1 cellular context compared by ENCODE assay signal in genomic region chr14:21024668-21025373, GRCh38.
TF ChIP-seq lines count a peak whose summit lies in the region.

TSS of gene NDRG2 (minus strand) at chr14:21025061. CDS start at chr14:21023315, 1,746 bp downstream.

TF ChIP-seq in HepG2, 621 proteins besides CTCF, POLR2A, EP300 and RAD21 (continued from another document and continues in another):
- TF ChIP-seq ARID5B (CRISPR knock-in tag; IDR thresholded peaks at IDR 0.05): peak; percentile 56
- TF ChIP-seq ZNF549 (CRISPR knock-in tag; IDR thresholded peaks at IDR 0.05): no peak
- peak; percentile 83 for TF ChIP-seq SNAI1 (CRISPR knock-in tag; IDR thresholded peaks at IDR 0.05; ENCODE audit: borderline replicate concordance)
- TF ChIP-seq SP140L (CRISPR knock-in tag; IDR thresholded peaks at IDR 0.05; ENCODE audit: borderline replicate concordance): no peak
- no peak; the same call in 1 of the 2 replicates for TF ChIP-seq SKIL (CRISPR knock-in tag; IDR thresholded peaks at IDR 0.05; ENCODE audit: borderline replicate concordance)
- TF ChIP-seq SOX6 (IDR thresholded peaks at IDR 0.05): no peak
- peak; percentile 53 for TF ChIP-seq SOX6 (CRISPR knock-in tag; IDR thresholded peaks at IDR 0.05)
- peak; percentile 78 for TF ChIP-seq MED1 (CRISPR knock-in tag; IDR thresholded peaks at IDR 0.05)
- 0 out of 2 replicates have a peak, but pooled peaks have one; percentile 32 for TF ChIP-seq ZNF124 (CRISPR knock-in tag; IDR thresholded peaks at IDR 0.05)
- peak; percentile 95 for TF ChIP-seq HNRNPK (IDR thresholded peaks at IDR 0.05; ENCODE audit: low read depth, low read length, poor library complexity, severe bottlenecking)
- peak; percentile 14; the same call in 1 of the 2 replicates for TF ChIP-seq ETV6 (CRISPR knock-in tag; conservative IDR thresholded peaks at IDR 0.05)
- no peak for TF ChIP-seq PLRG1 (conservative IDR thresholded peaks at IDR 0.05)
- peak; percentile 64; the same call in 1 of the 2 replicates for TF ChIP-seq ZNF280D (CRISPR knock-in tag; IDR thresholded peaks at IDR 0.05)
- TF ChIP-seq ATF7 (IDR thresholded peaks at IDR 0.05): no peak
- no peak for TF ChIP-seq ATF7 (CRISPR knock-in tag; IDR thresholded peaks at IDR 0.05)
- TF ChIP-seq ZBTB8A (CRISPR knock-in tag; IDR thresholded peaks at IDR 0.05; ENCODE audit: borderline replicate concordance, low read depth): no peak
- TF ChIP-seq THAP7 (CRISPR knock-in tag; IDR thresholded peaks at IDR 0.05): peak; percentile 90
- peak; percentile 78; the same call in 1 of the 2 replicates for TF ChIP-seq ZNF768 (CRISPR knock-in tag; IDR thresholded peaks at IDR 0.05)
- peak; percentile 61; the same call in 1 of the 2 replicates for TF ChIP-seq NFKB2 (CRISPR knock-in tag; IDR thresholded peaks at IDR 0.05; ENCODE audit: borderline replicate concordance)
- no peak for TF ChIP-seq ZNF260 (CRISPR knock-in tag; IDR thresholded peaks at IDR 0.05; ENCODE audit: borderline replicate concordance, low read depth)
- peak; percentile 89 for TF ChIP-seq ZNF652 (CRISPR knock-in tag; IDR thresholded peaks at IDR 0.05; ENCODE audit: borderline replicate concordance, low read depth)
- TF ChIP-seq ZNF747 (CRISPR knock-in tag; IDR thresholded peaks at IDR 0.05; ENCODE audit: borderline replicate concordance): 0 out of 2 replicates have a peak, but pooled peaks have one; percentile 85
- TF ChIP-seq ZNF431 (CRISPR knock-in tag; IDR thresholded peaks at IDR 0.05; ENCODE audit: borderline replicate concordance, low read depth): no peak; the same call in 1 of the 2 replicates
- 0 out of 2 replicates have a peak, but pooled peaks have one; percentile 48 for TF ChIP-seq ZFP36L1 (CRISPR knock-in tag; IDR thresholded peaks at IDR 0.05)
- no peak for TF ChIP-seq GTF2F1 (IDR thresholded peaks at IDR 0.05; ENCODE audit: low read length)
- TF ChIP-seq ARNTL (CRISPR knock-in tag; IDR thresholded peaks at IDR 0.05): no peak
- TF ChIP-seq IKZF4 (CRISPR knock-in tag; IDR thresholded peaks at IDR 0.05; ENCODE audit: borderline replicate concordance, low read depth, not compliant biosample characterization): no peak
- peak; percentile 81; the same call in 1 of the 2 replicates for TF ChIP-seq GABPB1 (CRISPR knock-in tag; IDR thresholded peaks at IDR 0.05)
- 0 out of 2 replicates have a peak, but pooled peaks have one; percentile 12 for TF ChIP-seq TGIF2 (CRISPR knock-in tag; IDR thresholded peaks at IDR 0.05)
- TF ChIP-seq TEAD2 (CRISPR knock-in tag; IDR thresholded peaks at IDR 0.05): no peak
- peak; percentile 54 for TF ChIP-seq MED8 (CRISPR knock-in tag; IDR thresholded peaks at IDR 0.05; ENCODE audit: insufficient replicate concordance)
- TF ChIP-seq IRF1 (CRISPR knock-in tag; IDR thresholded peaks at IDR 0.05; ENCODE audit: low read depth): no peak; the same call in 1 of the 2 replicates
- 0 out of 2 replicates have a peak, but pooled peaks have one; percentile 7 for TF ChIP-seq ZNF609 (CRISPR knock-in tag; IDR thresholded peaks at IDR 0.05; ENCODE audit: borderline replicate concordance)
- no peak; the same call in 1 of the 2 replicates for TF ChIP-seq LBX2 (CRISPR knock-in tag; IDR thresholded peaks at IDR 0.05; ENCODE audit: borderline replicate concordance)
- TF ChIP-seq HNF4A (CRISPR knock-in tag; IDR thresholded peaks at IDR 0.05): peak; percentile 61
- no peak for TF ChIP-seq ZNF136 (CRISPR knock-in tag; IDR thresholded peaks at IDR 0.05; ENCODE audit: low read depth)
- TF ChIP-seq ZNF510 (CRISPR knock-in tag; IDR thresholded peaks at IDR 0.05; ENCODE audit: low read depth): no peak
- TF ChIP-seq ZBTB49 (CRISPR knock-in tag; IDR thresholded peaks at IDR 0.05; ENCODE audit: borderline replicate concordance): peak; percentile 44; the same call in 1 of the 2 replicates
